ENCODE assay signal across 1 cellular context in the genomic region with DNA sequence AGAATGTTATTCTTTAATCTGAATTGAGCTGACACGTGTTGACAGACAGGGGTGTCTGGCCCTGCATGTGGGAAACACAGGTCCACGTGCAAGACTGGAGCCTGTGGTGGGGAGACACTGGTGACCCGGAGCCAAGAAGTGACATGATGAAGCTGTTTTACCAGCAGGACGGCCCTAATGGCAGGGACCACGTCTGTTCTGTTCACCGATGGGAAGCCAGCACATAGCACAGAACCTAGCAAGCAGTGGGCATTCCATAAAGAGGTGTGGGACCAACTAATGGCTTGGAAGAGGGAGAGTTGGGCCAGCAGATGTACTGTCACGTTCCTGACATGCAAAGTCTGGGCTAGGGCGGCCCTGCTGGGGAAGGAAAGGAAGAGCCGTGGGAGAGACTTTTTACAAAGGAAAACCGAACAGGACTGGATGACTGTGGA.
A peak's percentile ranks its signal among the peaks of the same experiment; 100 is the strongest.
TF ChIP-seq lines count a peak whose summit lies in the region.

No MANE protein-coding gene starts in this region.

TF ChIP-seq in HEK293, 187 proteins besides CTCF, POLR2A, EP300 and RAD21:
- TF ChIP-seq ZNF600 (tag by site-specific recombination; IDR thresholded peaks at IDR 0.05) (0 out of 2 replicates have a peak, but pooled peaks have one; percentile 25), ZNF211 (tag by site-specific recombination; IDR thresholded peaks at IDR 0.05; ENCODE audit: low read depth) (no peak), SCRT2 (tag by site-specific recombination; IDR thresholded peaks at IDR 0.05) (peak; percentile 27; the same call in 1 of the 2 replicates), ZIC2 (tag by site-specific recombination; IDR thresholded peaks at IDR 0.05) (peak; percentile 50), TRIM28 (IDR thresholded peaks at IDR 0.05; ENCODE audit: borderline replicate concordance, low read length) (no peak)
